ENCODE assay signal across 8 cellular contexts in genomic region chr22:22959147-22959827, GRCh38.
DNase-seq lines count a peak whose midpoint lies in the region; ATAC-seq and TF ChIP-seq lines count a peak whose summit lies in the region.

No MANE protein-coding gene starts in this region.

- no peak for ATAC-seq in HG03045 (IDR thresholded peaks at IDR 0.05; ENCODE audit: unreplicated experiment)

- no peak overlapping the region for H3K4me3 Mint-ChIP-seq in activated CD4-positive, alpha-beta memory T cell treated with anti-CD3 and anti-CD28 coated beads, Interleukin-2, amount 10 ng/mL, durations not matched to agents 7 days and 5 days
- no peak overlapping the region for H3K4me3 Mint-ChIP-seq in mesothelial cell of epicardium

- CTCF ChIA-PET in activated CD4-positive, alpha-beta memory T cell treated with anti-CD3 and anti-CD28 coated beads, Interleukin-2, amount 10 ng/mL, durations not matched to agents 7 days and 5 days (lab: Charles Lee) = interaction anchor here (1.1 to 6.9 kb wide), 18 partner anchors 12 to 427 kb away, joined by 3 to 93 read pairs (median 7); no protein-coding TSS in a partner anchor

- DNase-seq in AG08395 (ENCODE audit: low spot score) = peak; percentile 64
- DNase-seq in GM20000 (ENCODE audit: low spot score) = peak; percentile 57
- peak; percentile 11 for DNase-seq in NCI-H526 treated with DMSO at 0.1 percent for 48 hours (lab: John Stamatoyannopoulos, UW)
- peak; percentile 75 for DNase-seq in activated CD4-positive, alpha-beta memory T cell treated with anti-CD3 and anti-CD28 coated beads, Interleukin-2, amount 10 ng/mL, durations not matched to agents 7 days and 5 days
- DNase-seq in effector CD4-positive, alpha-beta T cell = peak; percentile 74
- peak; percentile 69 to 86 for DNase-seq in mesothelial cell of epicardium (ENCODE audit: low spot score in 2 of 2, unreplicated experiment in 2 of 2)
- DNase-seq in stimulated activated CD8-positive, alpha-beta memory T cell treated with anti-CD3 and anti-CD28 coated beads, Interleukin-4, amount 100 ng/mL, for 48 hours = peak; percentile 85

- H3K27ac Mint-ChIP-seq in activated CD4-positive, alpha-beta memory T cell treated with anti-CD3 and anti-CD28 coated beads, Interleukin-2, amount 10 ng/mL, durations not matched to agents 7 days and 5 days = no peak overlapping the region
- H3K27ac Mint-ChIP-seq in mesothelial cell of epicardium = no peak overlapping the region

- POLR2A ChIA-PET in activated CD4-positive, alpha-beta memory T cell treated with anti-CD3 and anti-CD28 coated beads, Interleukin-2, amount 10 ng/mL, durations not matched to agents 7 days and 5 days (lab: Charles Lee) = no interaction called here

- H3K27me3 Mint-ChIP-seq in activated CD4-positive, alpha-beta memory T cell treated with anti-CD3 and anti-CD28 coated beads, Interleukin-2, amount 10 ng/mL, durations not matched to agents 7 days and 5 days = peaks cover 39% of the 10 kb centered on the region
- peaks cover 37% of the 10 kb centered on the region for H3K27me3 Mint-ChIP-seq in mesothelial cell of epicardium (ENCODE audit: low read depth)

- TF ChIP-seq CTCF in GM20000 (IDR thresholded peaks at IDR 0.05; ENCODE audit: extremely low read depth, missing control alignments) = peak; percentile 97
- TF ChIP-seq CTCF in mesothelial cell of epicardium (IDR thresholded peaks at IDR 0.05; ENCODE audit: unreplicated experiment) = peak; percentile 96

- H3K36me3 Mint-ChIP-seq in activated CD4-positive, alpha-beta memory T cell treated with anti-CD3 and anti-CD28 coated beads, Interleukin-2, amount 10 ng/mL, durations not matched to agents 7 days and 5 days (ENCODE audit: low read depth) = no peaks in the 10 kb centered on the region
- H3K36me3 Mint-ChIP-seq in mesothelial cell of epicardium = no peaks in the 10 kb centered on the region

- H3K9me3 Mint-ChIP-seq in activated CD4-positive, alpha-beta memory T cell treated with anti-CD3 and anti-CD28 coated beads, Interleukin-2, amount 10 ng/mL, durations not matched to agents 7 days and 5 days = peaks cover 3% of the 10 kb centered on the region
- peaks cover 25% of the 10 kb centered on the region for H3K9me3 Mint-ChIP-seq in mesothelial cell of epicardium

- no peaks in the 10 kb centered on the region for H3K4me1 Mint-ChIP-seq in activated CD4-positive, alpha-beta memory T cell treated with anti-CD3 and anti-CD28 coated beads, Interleukin-2, amount 10 ng/mL, durations not matched to agents 7 days and 5 days
- H3K4me1 Mint-ChIP-seq in mesothelial cell of epicardium = no peaks in the 10 kb centered on the region

Comparison
In these comparisons a context has a peak if more than half of its experiments do, and no peak if none do; other contexts are left out.
1. DNase-seq: peak in every context shown above with its lines; median percentile 85 in stimulated activated CD8-positive, alpha-beta memory T cell treated with anti-CD3 and anti-CD28 coated beads, Interleukin-4, amount 100 ng/mL, for 48 hours; 78 in mesothelial cell of epicardium; 75 in activated CD4-positive, alpha-beta memory T cell treated with anti-CD3 and anti-CD28 coated beads, Interleukin-2, amount 10 ng/mL, durations not matched to agents 7 days and 5 days; 74 in effector CD4-positive, alpha-beta T cell; 64 in AG08395; 57 in GM20000; 11 in NCI-H526 treated with DMSO at 0.1 percent for 48 hours.